Comparison of ENCODE assay signal across 16 cellular contexts in the genomic region with DNA sequence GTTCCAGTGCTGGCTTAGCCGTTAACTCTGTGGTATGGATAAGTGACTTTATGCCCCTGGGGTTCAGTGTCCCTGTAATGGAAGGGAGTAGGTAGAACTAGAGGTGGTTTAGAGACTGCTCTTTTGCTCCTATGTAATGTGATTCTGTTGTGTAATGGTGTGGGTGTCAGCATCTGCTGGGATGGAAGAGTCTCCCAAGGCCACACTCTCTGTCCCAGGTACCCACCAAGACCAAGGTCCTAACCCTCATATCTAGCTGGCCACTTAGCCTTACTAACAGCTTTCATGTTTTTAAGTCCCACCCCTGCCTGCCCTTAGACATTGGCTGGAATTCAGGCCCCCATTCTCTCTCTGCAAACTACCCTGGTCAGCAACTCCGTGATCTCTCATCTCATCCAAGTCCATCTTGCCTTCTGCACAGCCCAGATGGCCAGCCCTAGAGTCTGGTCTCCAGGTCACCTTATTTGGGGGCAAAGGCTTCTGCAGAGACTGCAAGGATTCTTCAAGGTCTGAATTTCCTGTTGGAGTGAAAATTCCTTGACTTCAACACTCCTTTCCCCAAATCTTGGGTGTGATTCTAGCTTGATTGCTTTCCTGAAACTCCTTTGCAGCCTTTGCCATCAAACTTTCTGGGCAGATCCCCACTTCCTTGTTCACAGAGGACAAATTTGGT. TPM values are rescaled to one million over a fixed set of nuclear protein-coding genes. Genes with fewer than 3 reads are reported as not detected.
DNase-seq lines count a peak whose midpoint lies in the region; ATAC-seq and TF ChIP-seq lines count a peak whose summit lies in the region.
"Had no signal": no experiment of that assay in that cellular context is flagged by ENCODE, and none has a peak within 500 bp of the region (broad histone marks: within the 10 kb centered on the region; RNA-seq: fewer than 3 reads in every experiment).

No MANE protein-coding gene starts in this region.

- H3K36me3 Mint-ChIP-seq in nephron progenitor cell (ENCODE audit: low read depth), result no peaks in the 10 kb centered on the region
- peaks cover 4% of the 10 kb centered on the region; the same call in 2 of the 3 replicates for H3K36me3 Mint-ChIP-seq in GM23338 (ENCODE audit: low read depth)
- H3K36me3 Mint-ChIP-seq in naive thymus-derived CD8-positive, alpha-beta T cell, result no peaks in the 10 kb centered on the region
- H3K36me3 Mint-ChIP-seq: CD8-positive, alpha-beta memory T cell had no signal

- H3K36me3 ChIP-seq in esophagus muscularis mucosa (no peaks in the 10 kb centered on the region), GM23338 (ENCODE audit: insufficient read depth) (no peaks in the 10 kb centered on the region)

- H2AFZ ChIP-seq in GM23338, result no peak overlapping the region

- H3K4me1 Mint-ChIP-seq in nephron progenitor cell (peaks cover 63% of the 10 kb centered on the region), GM23338 (peaks cover 16% of the 10 kb centered on the region)
- peaks cover 0 to 5% (median 0%) of the 10 kb centered on the region in 4 donors for H3K4me1 Mint-ChIP-seq in naive thymus-derived CD8-positive, alpha-beta T cell
- H3K4me1 Mint-ChIP-seq: CD8-positive, alpha-beta memory T cell had no signal

- peaks cover 12% of the 10 kb centered on the region for H3K27me3 Mint-ChIP-seq in nephron progenitor cell (ENCODE audit: low read depth, poor library complexity)
- peaks cover 4% of the 10 kb centered on the region for H3K27me3 Mint-ChIP-seq in GM23338 (ENCODE audit: insufficient read depth, low read depth, poor library complexity)
- H3K27me3 Mint-ChIP-seq in naive thymus-derived CD8-positive, alpha-beta T cell, result peaks cover 6 to 36% (median 18%) of the 10 kb centered on the region in 5 donors

- peak; percentile 28 for DNase-seq in activated CD8-positive, alpha-beta memory T cell treated with anti-CD3 and anti-CD28 coated beads for 24 hours
- no peak for DNase-seq in activated CD8-positive, alpha-beta memory T cell treated with anti-CD3 and anti-CD28 coated beads, Interleukin-2, amount 50 U/mL, for 48 hours
- DNase-seq in esophagus muscularis mucosa (ENCODE audit: extremely low spot score) (peak; percentile 90), nephron progenitor cell (no peak), ureter (ENCODE audit: low spot score) (peak; percentile 23), GM23338 (ENCODE audit: low spot score) (no peak), GM03348 (ENCODE audit: low spot score) (no peak)
- DNase-seq in naive thymus-derived CD8-positive, alpha-beta T cell, result no peak
- DNase-seq: Caco-2; CD8-positive, alpha-beta memory T cell; DND-41; GDM1; HCEC 1CT; HFFc6 had no signal

- no peaks in the 10 kb centered on the region for H3K27me3 ChIP-seq in esophagus muscularis mucosa
- H3K27me3 ChIP-seq in GM23338 (ENCODE audit: insufficient read depth), result no peaks in the 10 kb centered on the region

- no peaks in the 10 kb centered on the region for H3K79me2 ChIP-seq in GM23338 (replicated peaks; ENCODE audit: insufficient read depth)

- no peak for TF ChIP-seq POLR2A in esophagus muscularis mucosa (IDR thresholded peaks at IDR 0.05; ENCODE audit: low read depth)

- no peaks in the 10 kb centered on the region for H3K9me3 ChIP-seq in esophagus muscularis mucosa

- POLR2A ChIA-PET in naive thymus-derived CD8-positive, alpha-beta T cell (lab: Charles Lee), result no interaction called here

- H3K4me2 ChIP-seq in GM23338, result no peak overlapping the region

- H3K27ac ChIP-seq in esophagus muscularis mucosa (replicated peaks in 1 of 4) (no peak overlapping the region), GM23338 (ENCODE audit: low read depth) (no peak overlapping the region)
- H3K27ac ChIP-seq: 22Rv1 had no signal

- H3K4me1 ChIP-seq in esophagus muscularis mucosa, result peaks cover 0 to 5% (median 2%) of the 10 kb centered on the region in 4 donors
- peaks cover 9% of the 10 kb centered on the region for H3K4me1 ChIP-seq in GM23338 (ENCODE audit: insufficient read depth)

- no peaks in the 10 kb centered on the region; the same call in 1 of the 2 replicates for H3K9me2 ChIP-seq in GM23338 (ENCODE audit: insufficient read depth)

- H3K4me3 ChIP-seq in esophagus muscularis mucosa, result no peak overlapping the region
- H3K4me3 ChIP-seq in GM23338, result no peak overlapping the region

- no peak for ATAC-seq in GM23338
- ATAC-seq in naive thymus-derived CD8-positive, alpha-beta T cell, result no peak

- 100% methylated on average over 2 of the region's 2 CpGs for WGBS in esophagus muscularis mucosa

- TF ChIP-seq CTCF in esophagus muscularis mucosa (IDR thresholded peaks at IDR 0.05) (no peak), nephron progenitor cell (IDR thresholded peaks at IDR 0.05) (no peak), GM23338 (conservative IDR thresholded peaks at IDR 0.05; ENCODE audit: low read depth in 2 of 2) (no peak)

- TF ChIP-seq EP300 in esophagus muscularis mucosa (IDR thresholded peaks at IDR 0.05), result no peak

- H4K20me1 ChIP-seq in GM23338 (replicated peaks; ENCODE audit: insufficient read depth), result no peaks in the 10 kb centered on the region

- H3K4me3 Mint-ChIP-seq in nephron progenitor cell (no peak overlapping the region), GM23338 (no peak overlapping the region)
- H3K4me3 Mint-ChIP-seq in naive thymus-derived CD8-positive, alpha-beta T cell, result no peak overlapping the region
- H3K4me3 Mint-ChIP-seq: CD8-positive, alpha-beta memory T cell; HFFc6 had no signal

- intact Hi-C loops in esophagus muscularis mucosa (cut with DNase I), result no loop called here

- no peaks in the 10 kb centered on the region for H3K9me3 Mint-ChIP-seq in nephron progenitor cell
- H3K9me3 Mint-ChIP-seq in GM23338, result peaks cover 6% of the 10 kb centered on the region; the same call in 1 of the 3 replicates
- no peaks in the 10 kb centered on the region for H3K9me3 Mint-ChIP-seq in naive thymus-derived CD8-positive, alpha-beta T cell
- H3K9me3 Mint-ChIP-seq: CD8-positive, alpha-beta memory T cell; HFFc6 had no signal

- peak overlapping the region; percentile 40 for H3K27ac Mint-ChIP-seq in nephron progenitor cell
- no peak overlapping the region for H3K27ac Mint-ChIP-seq in GM23338
- no peak overlapping the region for H3K27ac Mint-ChIP-seq in naive thymus-derived CD8-positive, alpha-beta T cell
- H3K27ac Mint-ChIP-seq: HFFc6 had no signal

- H3F3A ChIP-seq in GM23338 (replicated peaks; ENCODE audit: low read depth), result no peaks in the 10 kb centered on the region

TF ChIP-seq in GM23338, 12 proteins besides CTCF, POLR2A, EP300 and RAD21 (continues in another document):
- TF ChIP-seq ZNF331 (CRISPR knock-in tag; IDR thresholded peaks at IDR 0.05; ENCODE audit: low read depth), result no peak
- TF ChIP-seq, protein P1, sequence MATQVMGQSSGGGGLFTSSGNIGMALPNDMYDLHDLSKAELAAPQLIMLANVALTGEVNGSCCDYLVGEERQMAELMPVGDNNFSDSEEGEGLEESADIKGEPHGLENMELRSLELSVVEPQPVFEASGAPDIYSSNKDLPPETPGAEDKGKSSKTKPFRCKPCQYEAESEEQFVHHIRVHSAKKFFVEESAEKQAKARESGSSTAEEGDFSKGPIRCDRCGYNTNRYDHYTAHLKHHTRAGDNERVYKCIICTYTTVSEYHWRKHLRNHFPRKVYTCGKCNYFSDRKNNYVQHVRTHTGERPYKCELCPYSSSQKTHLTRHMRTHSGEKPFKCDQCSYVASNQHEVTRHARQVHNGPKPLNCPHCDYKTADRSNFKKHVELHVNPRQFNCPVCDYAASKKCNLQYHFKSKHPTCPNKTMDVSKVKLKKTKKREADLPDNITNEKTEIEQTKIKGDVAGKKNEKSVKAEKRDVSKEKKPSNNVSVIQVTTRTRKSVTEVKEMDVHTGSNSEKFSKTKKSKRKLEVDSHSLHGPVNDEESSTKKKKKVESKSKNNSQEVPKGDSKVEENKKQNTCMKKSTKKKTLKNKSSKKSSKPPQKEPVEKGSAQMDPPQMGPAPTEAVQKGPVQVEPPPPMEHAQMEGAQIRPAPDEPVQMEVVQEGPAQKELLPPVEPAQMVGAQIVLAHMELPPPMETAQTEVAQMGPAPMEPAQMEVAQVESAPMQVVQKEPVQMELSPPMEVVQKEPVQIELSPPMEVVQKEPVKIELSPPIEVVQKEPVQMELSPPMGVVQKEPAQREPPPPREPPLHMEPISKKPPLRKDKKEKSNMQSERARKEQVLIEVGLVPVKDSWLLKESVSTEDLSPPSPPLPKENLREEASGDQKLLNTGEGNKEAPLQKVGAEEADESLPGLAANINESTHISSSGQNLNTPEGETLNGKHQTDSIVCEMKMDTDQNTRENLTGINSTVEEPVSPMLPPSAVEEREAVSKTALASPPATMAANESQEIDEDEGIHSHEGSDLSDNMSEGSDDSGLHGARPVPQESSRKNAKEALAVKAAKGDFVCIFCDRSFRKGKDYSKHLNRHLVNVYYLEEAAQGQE (IDR thresholded peaks at IDR 0.05; ENCODE audit: unreplicated experiment), result no peak
- no peak for TF ChIP-seq EZH2phosphoT487 (IDR thresholded peaks at IDR 0.05; ENCODE audit: unreplicated experiment)
- TF ChIP-seq ZNF114 (CRISPR knock-in tag; IDR thresholded peaks at IDR 0.05), result no peak
- TF ChIP-seq STAT1 (IDR thresholded peaks at IDR 0.05; ENCODE audit: unreplicated experiment), result no peak

RNA-seq across cellular contexts. Expression of a gene that starts 48.4 kb away (rescaled TPM):
- total RNA-seq in esophagus muscularis mucosa, result 1 to 10 TPM; 5.8 to 9.5 (median 7.4) TPM
- 10.6 TPM for total RNA-seq in ureter
- 0.59 and 3.4 TPM in 2 replicates for total RNA-seq in GM23338 (2014; rRNA removed; shearing (Covaris generic))
- polyA plus RNA-seq in GM23338 (2016; fragmentation: Nextera tagmentation; extraction: Ambion mirVana), result 2.9 and 3.4 TPM in 2 replicates
- not detected for total RNA-seq in naive thymus-derived CD8-positive, alpha-beta T cell
- under 1 TPM in 2 of 3 donors, not detected in 1; 0.34 to 0.49 TPM for polyA plus RNA-seq in naive thymus-derived CD8-positive, alpha-beta T cell
- total RNA-seq: Caco-2, H4 had no signal

Comparison
In these comparisons a context has a peak if more than half of its experiments do, and no peak if none do; other contexts are left out.
1. DNase-seq: peak in activated CD8-positive, alpha-beta memory T cell treated with anti-CD3 and anti-CD28 coated beads for 24 hours (single experiment), esophagus muscularis mucosa (single experiment) and ureter (single experiment); none in activated CD8-positive, alpha-beta memory T cell treated with anti-CD3 and anti-CD28 coated beads, Interleukin-2, amount 50 U/mL, for 48 hours (single experiment), nephron progenitor cell (single experiment), GM23338 (single experiment), naive thymus-derived CD8-positive, alpha-beta T cell (0 of 10) and GM03348 (single experiment).